In the genomic region with DNA sequence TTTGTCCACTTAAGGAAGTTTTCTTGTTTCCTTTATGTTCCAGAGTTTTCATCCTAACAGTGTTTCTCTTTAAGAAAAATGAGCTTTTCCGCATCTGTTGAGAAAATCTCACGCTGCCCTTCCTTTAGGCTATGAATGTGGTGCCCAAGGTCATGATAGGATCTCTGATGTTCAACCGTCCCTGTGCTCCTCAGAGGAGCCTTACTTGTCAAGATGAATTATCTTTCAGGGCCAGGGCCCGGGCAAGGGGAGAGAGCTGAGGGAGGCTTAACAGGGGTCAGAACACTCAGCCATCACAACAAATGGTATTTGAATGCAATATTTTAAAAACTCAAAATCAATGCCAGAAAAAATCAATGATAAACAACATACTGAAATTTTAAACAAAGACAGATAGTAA, we compare ENCODE assay signal across 37 cellular contexts. TPM values are rescaled to one million over a fixed set of nuclear protein-coding genes. Genes with fewer than 3 reads are reported as not detected.
"Had no signal": no experiment of that assay in that cellular context is flagged by ENCODE, and none has a peak within 500 bp of the region (broad histone marks: within the 10 kb centered on the region; RNA-seq: fewer than 3 reads in every experiment).

No MANE protein-coding gene starts in this region.

- H3K36me3 ChIP-seq: ascending aorta, cardiac muscle cell had no signal

- H3K4me3 Mint-ChIP-seq: activated B cell treated with CpG ODN at 0.5 μM for 24 hours; activated CD4-positive, alpha-beta memory T cell treated with anti-CD3 and anti-CD28 coated beads for 36 hours; activated CD4-positive, alpha-beta T cell treated with anti-CD3 and anti-CD28 coated beads, Interleukin-2, amount 10 ng/mL, durations not matched to agents 24 days and 14 days; activated CD8-positive, alpha-beta memory T cell treated with anti-CD3 and anti-CD28 coated beads, Interleukin-2, amount 10 ng/mL, durations not matched to agents 7 days and 5 days; activated CD8-positive, alpha-beta T cell treated with anti-CD3 and anti-CD28 coated beads for 36 hours; activated naive CD4-positive, alpha-beta T cell treated with anti-CD3 and anti-CD28 coated beads, Interleukin-2, amount 10 ng/mL, durations not matched to agents 7 days and 5 days; activated naive CD4-positive, alpha-beta T cell treated with anti-CD3 and anti-CD28 coated beads, Interleukin-2, amount 50 U/mL, for 24 hours; activated naive CD8-positive, alpha-beta T cell; activated naive CD8-positive, alpha-beta T cell treated with anti-CD3 and anti-CD28 coated beads, Interleukin-2, amount 10 ng/mL, durations not matched to agents 7 days and 5 days; activated naive CD8-positive, alpha-beta T cell treated with anti-CD3 and anti-CD28 coated beads, Interleukin-2, amount 50 U/mL, for 24 hours; activated T-cell treated with anti-CD3 and anti-CD28 coated beads, Interleukin-2, amount 50 U/mL, for 24 hours; brain; central memory CD8-positive, alpha-beta T cell; T-helper 1 cell treated with Interleukin-12 subunit alpha and Interleukin-12 subunit beta and Interleukin-4 antibody, amounts not matched to agents 30 μg/mL and 1 μg/mL, for 36 hours; T-helper 2 cell treated with Interferon-gamma antibody and Interleukin-4, amounts not matched to agents 5 μg/mL and 100 μg/mL, for 36 hours had no signal

- H3K27me3 ChIP-seq: ascending aorta, cardiac muscle cell had no signal

- H3K27ac Mint-ChIP-seq: activated B cell treated with CpG ODN at 0.5 μM for 24 hours; activated CD4-positive, alpha-beta memory T cell treated with anti-CD3 and anti-CD28 coated beads for 36 hours; activated CD4-positive, alpha-beta T cell treated with anti-CD3 and anti-CD28 coated beads, Interleukin-2, amount 10 ng/mL, durations not matched to agents 24 days and 14 days; activated CD8-positive, alpha-beta memory T cell treated with anti-CD3 and anti-CD28 coated beads, Interleukin-2, amount 10 ng/mL, durations not matched to agents 7 days and 5 days; activated CD8-positive, alpha-beta T cell treated with anti-CD3 and anti-CD28 coated beads for 36 hours; activated naive CD4-positive, alpha-beta T cell treated with anti-CD3 and anti-CD28 coated beads, Interleukin-2, amount 10 ng/mL, durations not matched to agents 7 days and 5 days; activated naive CD4-positive, alpha-beta T cell treated with anti-CD3 and anti-CD28 coated beads, Interleukin-2, amount 50 U/mL, for 24 hours; activated naive CD8-positive, alpha-beta T cell; activated naive CD8-positive, alpha-beta T cell treated with anti-CD3 and anti-CD28 coated beads, Interleukin-2, amount 10 ng/mL, durations not matched to agents 7 days and 5 days; activated naive CD8-positive, alpha-beta T cell treated with anti-CD3 and anti-CD28 coated beads, Interleukin-2, amount 50 U/mL, for 24 hours; activated T-cell treated with anti-CD3 and anti-CD28 coated beads, Interleukin-2, amount 50 U/mL, for 24 hours; activated T-helper 2 cell treated with anti-CD3 and anti-CD28 coated beads, Interferon-gamma antibody, Interleukin-2, Interleukin-4, amounts not matched to agents 10 μg/mL and 5 μg/mL and 100 μg/mL, durations not matched to agents 14 hours and 24 hours and 36 hours; brain; T-helper 1 cell treated with Interleukin-12 subunit alpha and Interleukin-12 subunit beta and Interleukin-4 antibody, amounts not matched to agents 30 μg/mL and 1 μg/mL, for 36 hours; T-helper 2 cell treated with Interferon-gamma antibody and Interleukin-4, amounts not matched to agents 5 μg/mL and 100 μg/mL, for 36 hours had no signal

- H3K4me3 ChIP-seq: ascending aorta, cardiac muscle cell had no signal

- DNase-seq: activated B cell treated with CpG ODN at 0.5 μM for 24 hours; activated CD4-positive, alpha-beta memory T cell treated with anti-CD3 and anti-CD28 coated beads for 36 hours; activated CD4-positive, alpha-beta T cell treated with anti-CD3 and anti-CD28 coated beads for 4 hours; activated CD4-positive, alpha-beta T cell treated with anti-CD3 and anti-CD28 coated beads, Interleukin-2, amount 10 ng/mL, durations not matched to agents 24 days and 14 days; activated CD4-positive, alpha-beta T cell treated with anti-CD3 and anti-CD28 coated beads, Interleukin-2, amount 50 U/mL, for 1 hour; activated CD4-positive, alpha-beta T cell treated with anti-CD3 and anti-CD28 coated beads, Interleukin-2, amount 50 U/mL, for 4 hours; activated CD4-positive, CD25-positive, alpha-beta regulatory T cell treated with anti-CD3 and anti-CD28 coated beads, Interleukin-2, amount 50 U/mL, for 72 hours; activated CD8-positive, alpha-beta memory T cell treated with anti-CD3 and anti-CD28 coated beads for 24 hours; activated CD8-positive, alpha-beta memory T cell treated with anti-CD3 and anti-CD28 coated beads, Interleukin-2, amount 10 ng/mL, durations not matched to agents 7 days and 5 days; activated CD8-positive, alpha-beta memory T cell treated with anti-CD3 and anti-CD28 coated beads, Interleukin-2, amount 50 U/mL, for 48 hours; activated CD8-positive, alpha-beta T cell treated with anti-CD3 and anti-CD28 coated beads for 36 hours; activated effector memory CD4-positive, alpha-beta T cell treated with Interleukin-2 at 50 U/mL for 16 hours; activated gamma-delta T cell; activated naive CD4-positive, alpha-beta T cell treated with anti-CD3 and anti-CD28 coated beads, Interleukin-2, amount 10 ng/mL, durations not matched to agents 7 days and 5 days; activated naive CD4-positive, alpha-beta T cell treated with Interleukin-2 at 50 U/mL for 16 hours; activated naive CD8-positive, alpha-beta T cell treated with anti-CD3 and anti-CD28 coated beads, Interleukin-2, amount 10 ng/mL, durations not matched to agents 7 days and 5 days; activated naive CD8-positive, alpha-beta T cell treated with anti-CD3 and anti-CD28 coated beads, Interleukin-2, amount 50 U/mL, for 24 hours; activated T-cell treated with anti-CD3 and anti-CD28 coated beads, Interleukin-2, amount 50 U/mL, for 24 hours; activated T-cell treated with anti-CD3 and anti-CD28 coated beads, Interleukin-2, amount 50 U/mL, for 48 hours; amygdala; anterior cingulate cortex; caudate nucleus; cerebellar nuclear complex; T-helper 1 cell; T-helper 2 cell; T-helper 9 cell had no signal

- H3K9me3 ChIP-seq: ascending aorta had no signal

- H3K27ac ChIP-seq: ascending aorta, cardiac muscle cell, VCaP had no signal

- H3K9me3 Mint-ChIP-seq: activated B cell treated with CpG ODN at 0.5 μM for 24 hours; activated CD4-positive, alpha-beta memory T cell treated with anti-CD3 and anti-CD28 coated beads for 36 hours; activated CD4-positive, alpha-beta T cell treated with anti-CD3 and anti-CD28 coated beads, Interleukin-2, amount 10 ng/mL, durations not matched to agents 24 days and 14 days; activated CD8-positive, alpha-beta T cell treated with anti-CD3 and anti-CD28 coated beads for 36 hours; activated naive CD4-positive, alpha-beta T cell treated with anti-CD3 and anti-CD28 coated beads, Interleukin-2, amount 10 ng/mL, durations not matched to agents 7 days and 5 days; activated naive CD4-positive, alpha-beta T cell treated with anti-CD3 and anti-CD28 coated beads, Interleukin-2, amount 50 U/mL, for 24 hours; activated naive CD8-positive, alpha-beta T cell treated with anti-CD3 and anti-CD28 coated beads, Interleukin-2, amount 10 ng/mL, durations not matched to agents 7 days and 5 days; activated naive CD8-positive, alpha-beta T cell treated with anti-CD3 and anti-CD28 coated beads, Interleukin-2, amount 50 U/mL, for 24 hours; activated T-cell treated with anti-CD3 and anti-CD28 coated beads, Interleukin-2, amount 50 U/mL, for 24 hours; activated T-helper 2 cell treated with anti-CD3 and anti-CD28 coated beads, Interferon-gamma antibody, Interleukin-2, Interleukin-4, amounts not matched to agents 10 μg/mL and 5 μg/mL and 100 μg/mL, durations not matched to agents 14 hours and 24 hours and 36 hours; brain; central memory CD8-positive, alpha-beta T cell; T-helper 1 cell treated with Interleukin-12 subunit alpha and Interleukin-12 subunit beta and Interleukin-4 antibody, amounts not matched to agents 30 μg/mL and 1 μg/mL, for 36 hours; T-helper 2 cell treated with Interferon-gamma antibody and Interleukin-4, amounts not matched to agents 5 μg/mL and 100 μg/mL, for 36 hours had no signal

- H3K27me3 Mint-ChIP-seq: brain had no signal

- H3K36me3 Mint-ChIP-seq: activated CD4-positive, alpha-beta memory T cell treated with anti-CD3 and anti-CD28 coated beads for 36 hours; activated CD8-positive, alpha-beta memory T cell treated with anti-CD3 and anti-CD28 coated beads, Interleukin-2, amount 10 ng/mL, durations not matched to agents 7 days and 5 days; activated naive CD4-positive, alpha-beta T cell treated with anti-CD3 and anti-CD28 coated beads, Interleukin-2, amount 10 ng/mL, durations not matched to agents 7 days and 5 days; activated naive CD4-positive, alpha-beta T cell treated with anti-CD3 and anti-CD28 coated beads, Interleukin-2, amount 50 U/mL, for 24 hours; activated naive CD8-positive, alpha-beta T cell; activated naive CD8-positive, alpha-beta T cell treated with anti-CD3 and anti-CD28 coated beads, Interleukin-2, amount 10 ng/mL, durations not matched to agents 7 days and 5 days had no signal

- H3K4me1 ChIP-seq: ascending aorta had no signal

RNA-seq across cellular contexts. Expression of a gene that starts 44.1 kb away (rescaled TPM):
- total RNA-seq: ascending aorta, bronchial epithelial cell had no signal
